ENCODE assay signal across 10 cellular contexts in genomic region chr14:78530078-78530477, GRCh38.
DNase-seq lines count a peak whose midpoint lies in the region; ATAC-seq and TF ChIP-seq lines count a peak whose summit lies in the region.
"Had no signal": no experiment of that assay in that cellular context is flagged by ENCODE, and none has a peak within 500 bp of the region (broad histone marks: within the 10 kb centered on the region; RNA-seq: fewer than 3 reads in every experiment).

No MANE protein-coding gene starts in this region.

- peak; percentile 59; the same call in 2 of the 3 replicates for ATAC-seq in DND-41 (ENCODE audit: insufficient read depth, low read depth)
- peak; percentile 88 for ATAC-seq in WTC11
- ATAC-seq in HG03108 (IDR thresholded peaks at IDR 0.05; ENCODE audit: unreplicated experiment) = no peak

- H3K9ac ChIP-seq in DND-41 (ENCODE audit: low read depth, low read length) = no peak overlapping the region

- H2AFZ ChIP-seq in DND-41 (ENCODE audit: low read depth, low read length) = no peak overlapping the region

- H3K9me3 ChIP-seq in DND-41 (ENCODE audit: insufficient read depth, low read length, severe bottlenecking) = no peaks in the 10 kb centered on the region

- peak; percentile 62 for DNase-seq in DND-41
- peak; percentile 69 for DNase-seq in WTC11 (ENCODE audit: low spot score)
- peak; percentile 75 for DNase-seq in islet precursor cell
- DNase-seq in NCI-H1930 (lab: John Stamatoyannopoulos, UW) = no peak
- no peak for DNase-seq in NCI-H146 (lab: John Stamatoyannopoulos, UW)
- no peak for DNase-seq in NCI-H1436 (lab: John Stamatoyannopoulos, UW)
- DNase-seq: DMS79, NCI-H2171 treated with DMSO at 0.1 percent for 48 hours had no signal

- H3K9me3 Mint-ChIP-seq in WTC11 = no peaks in the 10 kb centered on the region

- TF ChIP-seq RAD21 in Ishikawa (IDR thresholded peaks at IDR 0.05; ENCODE audit: low read depth) = no peak

- TF ChIP-seq CTCF in DND-41 (IDR thresholded peaks at IDR 0.05; ENCODE audit: borderline replicate concordance, extremely low read depth, low read length, poor library complexity, severe bottlenecking) (no peak), WTC11 (IDR thresholded peaks at IDR 0.05) (no peak)

- POLR2A ChIA-PET in WTC11 (lab: Charles Lee) = no interaction called here

- no peak overlapping the region for H3K4me2 ChIP-seq in DND-41 (ENCODE audit: insufficient read depth, low read length)

- H3K36me3 ChIP-seq in DND-41 (ENCODE audit: insufficient read depth, low read length) = no peaks in the 10 kb centered on the region

- no peak overlapping the region for H3K4me3 Mint-ChIP-seq in WTC11

- H3K36me3 Mint-ChIP-seq in WTC11 = no peaks in the 10 kb centered on the region

- no peaks in the 10 kb centered on the region; the same call in 1 of the 2 replicates for H3K27me3 Mint-ChIP-seq in WTC11 (ENCODE audit: low read depth)

- no peak overlapping the region for H3K27ac ChIP-seq in DND-41 (ENCODE audit: low read length)

- H3K4me3 ChIP-seq in DND-41 (ENCODE audit: low read depth in 1 of 2, low read length in 2 of 2) = no peak overlapping the region

- TF ChIP-seq EP300 in Ishikawa (IDR thresholded peaks at IDR 0.05; ENCODE audit: borderline replicate concordance) = no peak

- no peaks in the 10 kb centered on the region for H3K4me1 ChIP-seq in DND-41 (ENCODE audit: insufficient read depth, low read length)

- no peaks in the 10 kb centered on the region for H4K20me1 ChIP-seq in DND-41 (ENCODE audit: insufficient read depth, low read length)

- H3K27me3 ChIP-seq in DND-41 (ENCODE audit: insufficient read depth, low read length, poor library complexity) = no peaks in the 10 kb centered on the region

- no peak overlapping the region for H3K27ac Mint-ChIP-seq in WTC11

- no peaks in the 10 kb centered on the region for H3K79me2 ChIP-seq in DND-41 (ENCODE audit: insufficient read depth, low read length)

- CTCF ChIA-PET in WTC11 (lab: Charles Lee) = interaction anchor here (1.5 kb wide), 1 partner anchor 36 kb away, joined by 10 read pairs; no protein-coding TSS in a partner anchor

- H3K4me1 Mint-ChIP-seq in WTC11 = no peaks in the 10 kb centered on the region

TF ChIP-seq in Ishikawa, 13 proteins besides CTCF, POLR2A, EP300 and RAD21:
- TF ChIP-seq ZBTB7A (IDR thresholded peaks at IDR 0.05; ENCODE audit: low read depth) = no peak
- no peak for TF ChIP-seq FOXM1 (IDR thresholded peaks at IDR 0.05; ENCODE audit: borderline replicate concordance, low read depth)
- no peak for TF ChIP-seq TAF1 (IDR thresholded peaks at IDR 0.05; ENCODE audit: low read depth)
- TF ChIP-seq, protein P1, sequence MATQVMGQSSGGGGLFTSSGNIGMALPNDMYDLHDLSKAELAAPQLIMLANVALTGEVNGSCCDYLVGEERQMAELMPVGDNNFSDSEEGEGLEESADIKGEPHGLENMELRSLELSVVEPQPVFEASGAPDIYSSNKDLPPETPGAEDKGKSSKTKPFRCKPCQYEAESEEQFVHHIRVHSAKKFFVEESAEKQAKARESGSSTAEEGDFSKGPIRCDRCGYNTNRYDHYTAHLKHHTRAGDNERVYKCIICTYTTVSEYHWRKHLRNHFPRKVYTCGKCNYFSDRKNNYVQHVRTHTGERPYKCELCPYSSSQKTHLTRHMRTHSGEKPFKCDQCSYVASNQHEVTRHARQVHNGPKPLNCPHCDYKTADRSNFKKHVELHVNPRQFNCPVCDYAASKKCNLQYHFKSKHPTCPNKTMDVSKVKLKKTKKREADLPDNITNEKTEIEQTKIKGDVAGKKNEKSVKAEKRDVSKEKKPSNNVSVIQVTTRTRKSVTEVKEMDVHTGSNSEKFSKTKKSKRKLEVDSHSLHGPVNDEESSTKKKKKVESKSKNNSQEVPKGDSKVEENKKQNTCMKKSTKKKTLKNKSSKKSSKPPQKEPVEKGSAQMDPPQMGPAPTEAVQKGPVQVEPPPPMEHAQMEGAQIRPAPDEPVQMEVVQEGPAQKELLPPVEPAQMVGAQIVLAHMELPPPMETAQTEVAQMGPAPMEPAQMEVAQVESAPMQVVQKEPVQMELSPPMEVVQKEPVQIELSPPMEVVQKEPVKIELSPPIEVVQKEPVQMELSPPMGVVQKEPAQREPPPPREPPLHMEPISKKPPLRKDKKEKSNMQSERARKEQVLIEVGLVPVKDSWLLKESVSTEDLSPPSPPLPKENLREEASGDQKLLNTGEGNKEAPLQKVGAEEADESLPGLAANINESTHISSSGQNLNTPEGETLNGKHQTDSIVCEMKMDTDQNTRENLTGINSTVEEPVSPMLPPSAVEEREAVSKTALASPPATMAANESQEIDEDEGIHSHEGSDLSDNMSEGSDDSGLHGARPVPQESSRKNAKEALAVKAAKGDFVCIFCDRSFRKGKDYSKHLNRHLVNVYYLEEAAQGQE (IDR thresholded peaks at IDR 0.05; ENCODE audit: low read depth) = peak; percentile 90

TF ChIP-seq in WTC11, 78 proteins besides CTCF, POLR2A, EP300 and RAD21:
- TF ChIP-seq, protein P2, sequence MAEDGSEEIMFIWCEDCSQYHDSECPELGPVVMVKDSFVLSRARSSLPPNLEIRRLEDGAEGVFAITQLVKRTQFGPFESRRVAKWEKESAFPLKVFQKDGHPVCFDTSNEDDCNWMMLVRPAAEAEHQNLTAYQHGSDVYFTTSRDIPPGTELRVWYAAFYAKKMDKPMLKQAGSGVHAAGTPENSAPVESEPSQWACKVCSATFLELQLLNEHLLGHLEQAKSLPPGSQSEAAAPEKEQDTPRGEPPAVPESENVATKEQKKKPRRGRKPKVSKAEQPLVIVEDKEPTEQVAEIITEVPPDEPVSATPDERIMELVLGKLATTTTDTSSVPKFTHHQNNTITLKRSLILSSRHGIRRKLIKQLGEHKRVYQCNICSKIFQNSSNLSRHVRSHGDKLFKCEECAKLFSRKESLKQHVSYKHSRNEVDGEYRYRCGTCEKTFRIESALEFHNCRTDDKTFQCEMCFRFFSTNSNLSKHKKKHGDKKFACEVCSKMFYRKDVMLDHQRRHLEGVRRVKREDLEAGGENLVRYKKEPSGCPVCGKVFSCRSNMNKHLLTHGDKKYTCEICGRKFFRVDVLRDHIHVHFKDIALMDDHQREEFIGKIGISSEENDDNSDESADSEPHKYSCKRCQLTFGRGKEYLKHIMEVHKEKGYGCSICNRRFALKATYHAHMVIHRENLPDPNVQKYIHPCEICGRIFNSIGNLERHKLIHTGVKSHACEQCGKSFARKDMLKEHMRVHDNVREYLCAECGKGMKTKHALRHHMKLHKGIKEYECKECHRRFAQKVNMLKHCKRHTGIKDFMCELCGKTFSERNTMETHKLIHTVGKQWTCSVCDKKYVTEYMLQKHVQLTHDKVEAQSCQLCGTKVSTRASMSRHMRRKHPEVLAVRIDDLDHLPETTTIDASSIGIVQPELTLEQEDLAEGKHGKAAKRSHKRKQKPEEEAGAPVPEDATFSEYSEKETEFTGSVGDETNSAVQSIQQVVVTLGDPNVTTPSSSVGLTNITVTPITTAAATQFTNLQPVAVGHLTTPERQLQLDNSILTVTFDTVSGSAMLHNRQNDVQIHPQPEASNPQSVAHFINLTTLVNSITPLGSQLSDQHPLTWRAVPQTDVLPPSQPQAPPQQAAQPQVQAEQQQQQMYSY (CRISPR knock-in tag; IDR thresholded peaks at IDR 0.05) = no peak
- TF ChIP-seq TEAD4 (CRISPR knock-in tag; IDR thresholded peaks at IDR 0.05) (0 out of 2 replicates have a peak, but pooled peaks have one; percentile 35), ETV6 (CRISPR knock-in tag; IDR thresholded peaks at IDR 0.05) (0 out of 2 replicates have a peak, but pooled peaks have one; percentile 39), PRRX2 (CRISPR knock-in tag; IDR thresholded peaks at IDR 0.05) (no peak), TEAD1 (CRISPR knock-in tag; IDR thresholded peaks at IDR 0.05) (0 out of 2 replicates have a peak, but pooled peaks have one; percentile 44), SMAD3 (CRISPR knock-in tag; IDR thresholded peaks at IDR 0.05; ENCODE audit: borderline replicate concordance) (peak; percentile 24; the same call in 1 of the 2 replicates)

Comparison
In these comparisons a context has a peak if more than half of its experiments do, and no peak if none do; other contexts are left out.
1. DNase-seq: peak in DND-41 (single experiment), WTC11 (single experiment) and islet precursor cell (single experiment); none in NCI-H1930 (0 of 2), NCI-H146 (single experiment) and NCI-H1436 (single experiment).